19 cellular contexts compared by ENCODE assay signal in genomic region chr2:126754240-126755004, GRCh38.
A peak's percentile ranks its signal among the peaks of the same experiment; 100 is the strongest.
DNase-seq lines count a peak whose midpoint lies in the region; ATAC-seq and TF ChIP-seq lines count a peak whose summit lies in the region.
"Had no signal": no experiment of that assay in that cellular context is flagged by ENCODE, and none has a peak within 500 bp of the region (broad histone marks: within the 10 kb centered on the region; RNA-seq: fewer than 3 reads in every experiment).

No MANE protein-coding gene starts in this region.

- no peak for TF ChIP-seq EP300 in tibial nerve (IDR thresholded peaks at IDR 0.05)

- no peak overlapping the region for H3K4me3 ChIP-seq in CD4-positive, CD25-positive, alpha-beta regulatory T cell (ENCODE audit: low read depth, low read length)
- H3K4me3 ChIP-seq in CD4-positive, alpha-beta memory T cell (ENCODE audit: low read length in 2 of 2): no peak overlapping the region
- no peak overlapping the region for H3K4me3 ChIP-seq in naive thymus-derived CD4-positive, alpha-beta T cell (ENCODE audit: low read length)
- H3K4me3 ChIP-seq in tibial nerve (no peak overlapping the region), lower lobe of right lung (no peak overlapping the region)
- H3K4me3 ChIP-seq: GM23248 had no signal

- H3K9me3 ChIP-seq in CD4-positive, CD25-positive, alpha-beta regulatory T cell (ENCODE audit: control insufficient read depth in 2 of 2, low read length in 2 of 2): no peaks in the 10 kb centered on the region
- no peaks in the 10 kb centered on the region for H3K9me3 ChIP-seq in CD4-positive, alpha-beta memory T cell (ENCODE audit: control insufficient read depth in 1 of 2, low read length in 2 of 2)
- no peaks in the 10 kb centered on the region for H3K9me3 ChIP-seq in naive thymus-derived CD4-positive, alpha-beta T cell (ENCODE audit: control insufficient read depth in 2 of 3, low read length in 3 of 3)
- H3K9me3 ChIP-seq in tibial nerve (no peaks in the 10 kb centered on the region), lower lobe of right lung (no peaks in the 10 kb centered on the region)

- H3K4me1 ChIP-seq in CD4-positive, CD25-positive, alpha-beta regulatory T cell (ENCODE audit: control insufficient read depth, insufficient read depth, low read length, poor library complexity, severe bottlenecking): no peaks in the 10 kb centered on the region
- peaks cover 7% of the 10 kb centered on the region for H3K4me1 ChIP-seq in CD4-positive, alpha-beta memory T cell (ENCODE audit: insufficient read depth, low read length)
- no peaks in the 10 kb centered on the region for H3K4me1 ChIP-seq in naive thymus-derived CD4-positive, alpha-beta T cell (ENCODE audit: control insufficient read depth in 2 of 2, insufficient read depth in 2 of 2, low read length in 2 of 2)
- no peaks in the 10 kb centered on the region for H3K4me1 ChIP-seq in tibial nerve
- no peaks in the 10 kb centered on the region for H3K4me1 ChIP-seq in lower lobe of right lung

- H3K27me3 ChIP-seq in CD4-positive, CD25-positive, alpha-beta regulatory T cell (ENCODE audit: control insufficient read depth, insufficient read depth, low read length): no peaks in the 10 kb centered on the region
- no peaks in the 10 kb centered on the region for H3K27me3 ChIP-seq in CD4-positive, alpha-beta memory T cell (ENCODE audit: insufficient read depth, low read length)
- no peaks in the 10 kb centered on the region for H3K27me3 ChIP-seq in naive thymus-derived CD4-positive, alpha-beta T cell (ENCODE audit: control insufficient read depth in 2 of 2, insufficient read depth in 2 of 2, low read length in 2 of 2)
- H3K27me3 ChIP-seq in tibial nerve (no peaks in the 10 kb centered on the region), lower lobe of right lung (ENCODE audit: low read depth) (no peaks in the 10 kb centered on the region)

- H3K9me3 Mint-ChIP-seq in CD4-positive, CD25-positive, alpha-beta regulatory T cell: peaks cover 0 to 8% (median 3%) of the 10 kb centered on the region in 7 donors
- H3K9me3 Mint-ChIP-seq in CD4-positive, alpha-beta memory T cell: peaks cover 0 to 7% (median 0%) of the 10 kb centered on the region in 8 donors
- peaks cover 3% of the 10 kb centered on the region for H3K9me3 Mint-ChIP-seq in activated T-helper 17 cell treated with anti-CD3 and anti-CD28 coated beads, Interleukin-2, amount 50 U/mL, for 72 hours
- H3K9me3 Mint-ChIP-seq in naive thymus-derived CD4-positive, alpha-beta T cell: peaks cover 0 to 9% (median 4%) of the 10 kb centered on the region in 11 donors

- H3K36me3 Mint-ChIP-seq in CD4-positive, CD25-positive, alpha-beta regulatory T cell: peaks cover 5% of the 10 kb centered on the region
- no peaks in the 10 kb centered on the region for H3K36me3 Mint-ChIP-seq in CD4-positive, alpha-beta memory T cell
- H3K36me3 Mint-ChIP-seq in activated T-helper 17 cell treated with anti-CD3 and anti-CD28 coated beads, Interleukin-2, amount 50 U/mL, for 72 hours (ENCODE audit: low read depth): no peaks in the 10 kb centered on the region
- H3K36me3 Mint-ChIP-seq in naive thymus-derived CD4-positive, alpha-beta T cell: peaks cover 0 to 6% (median 4%) of the 10 kb centered on the region in 5 donors
- H3K36me3 Mint-ChIP-seq: CD14-positive monocyte had no signal

- no peak for TF ChIP-seq POLR2A in tibial nerve (IDR thresholded peaks at IDR 0.05)

- intact Hi-C loops in CD4-positive, alpha-beta memory T cell (cut with micrococcal nuclease): no loop called here
- intact Hi-C loops in naive thymus-derived CD4-positive, alpha-beta T cell (cut with micrococcal nuclease): no loop called here
- intact Hi-C loops in left colon (cut with DNase I, micrococcal nuclease): no loop called here
- intact Hi-C loops in lower lobe of right lung (cut with DNase I): no loop called here

- H3K4me1 Mint-ChIP-seq in CD4-positive, CD25-positive, alpha-beta regulatory T cell: peaks cover 0 to 11% (median 6%) of the 10 kb centered on the region in 4 donors
- H3K4me1 Mint-ChIP-seq in CD4-positive, alpha-beta memory T cell: peaks cover 6 to 19% (median 11%) of the 10 kb centered on the region in 4 donors
- H3K4me1 Mint-ChIP-seq in activated T-helper 17 cell treated with anti-CD3 and anti-CD28 coated beads, Interleukin-2, amount 50 U/mL, for 72 hours: peaks cover 10% of the 10 kb centered on the region
- peaks cover 10 to 34% (median 15%) of the 10 kb centered on the region in 7 donors for H3K4me1 Mint-ChIP-seq in naive thymus-derived CD4-positive, alpha-beta T cell

- no peaks in the 10 kb centered on the region for H3K36me3 ChIP-seq in CD4-positive, CD25-positive, alpha-beta regulatory T cell (ENCODE audit: control insufficient read depth, insufficient read depth, low read length)
- H3K36me3 ChIP-seq in CD4-positive, alpha-beta memory T cell (ENCODE audit: insufficient read depth, low read length): no peaks in the 10 kb centered on the region
- no peaks in the 10 kb centered on the region for H3K36me3 ChIP-seq in naive thymus-derived CD4-positive, alpha-beta T cell (ENCODE audit: control insufficient read depth in 2 of 3, insufficient read depth in 3 of 3, low read length in 3 of 3)
- H3K36me3 ChIP-seq in tibial nerve: no peaks in the 10 kb centered on the region
- no peaks in the 10 kb centered on the region for H3K36me3 ChIP-seq in lower lobe of right lung

- peaks cover 18% of the 10 kb centered on the region for H3K27me3 Mint-ChIP-seq in CD4-positive, CD25-positive, alpha-beta regulatory T cell
- no peaks in the 10 kb centered on the region for H3K27me3 Mint-ChIP-seq in CD4-positive, alpha-beta memory T cell
- no peaks in the 10 kb centered on the region for H3K27me3 Mint-ChIP-seq in activated T-helper 17 cell treated with anti-CD3 and anti-CD28 coated beads, Interleukin-2, amount 50 U/mL, for 72 hours
- H3K27me3 Mint-ChIP-seq in naive thymus-derived CD4-positive, alpha-beta T cell: peaks cover 0 to 12% (median 0%) of the 10 kb centered on the region in 5 donors

- no peak overlapping the region for H3K4me3 Mint-ChIP-seq in CD4-positive, CD25-positive, alpha-beta regulatory T cell
- no peak overlapping the region for H3K4me3 Mint-ChIP-seq in CD4-positive, alpha-beta memory T cell
- H3K4me3 Mint-ChIP-seq in activated T-helper 17 cell treated with anti-CD3 and anti-CD28 coated beads, Interleukin-2, amount 50 U/mL, for 72 hours: no peak overlapping the region
- H3K4me3 Mint-ChIP-seq in naive thymus-derived CD4-positive, alpha-beta T cell: no peak overlapping the region
- H3K4me3 Mint-ChIP-seq: CD14-positive monocyte had no signal

- DNase-seq in CD4-positive, CD25-positive, alpha-beta regulatory T cell: peak in 1 of 3 donors; percentile 17
- DNase-seq in CD4-positive, alpha-beta memory T cell: no peak
- peak in 1 of 9 donors; percentile 10 for DNase-seq in naive thymus-derived CD4-positive, alpha-beta T cell
- no peak for DNase-seq in tibial nerve (ENCODE audit: low spot score in 2 of 2)
- DNase-seq in left colon: no peak
- DNase-seq in lower lobe of right lung: no peak
- DNase-seq: ACHN, AML-193, DMS79, GM23248, NCI-H187, NCI-H2171, NCI-H446 treated with DMSO at 0.1 percent for 48 hours, OCI-M1, RPMI8226, SIG-M5 had no signal

- no peak for ATAC-seq in CD4-positive, CD25-positive, alpha-beta regulatory T cell (ENCODE audit: low read depth in 2 of 2)
- ATAC-seq in activated T-helper 17 cell treated with anti-CD3 and anti-CD28 coated beads, Interleukin-2, amount 50 U/mL, for 72 hours (replicated peaks): no peak
- peak; percentile 43 for ATAC-seq in naive thymus-derived CD4-positive, alpha-beta T cell
- ATAC-seq in GM21528 (IDR thresholded peaks at IDR 0.05; ENCODE audit: low FRiP score, unreplicated experiment): no peak
- ATAC-seq in left colon: no peak
- no peak for ATAC-seq in lower lobe of right lung

- POLR2A ChIA-PET in CD4-positive, alpha-beta memory T cell (lab: Charles Lee; ENCODE audit: partially characterized antibody): interaction anchor here (0.6 kb wide), 1 partner anchor 58 kb away, joined by 3 read pairs; no protein-coding TSS in a partner anchor
- POLR2A ChIA-PET in naive thymus-derived CD4-positive, alpha-beta T cell (lab: Charles Lee): no interaction called here

- 85 to 88% methylated on average over 5 of the region's 5 CpGs for WGBS in tibial nerve, 2 donors

- no peak for TF ChIP-seq CTCF in tibial nerve (IDR thresholded peaks at IDR 0.05)
- TF ChIP-seq CTCF in lower lobe of right lung (IDR thresholded peaks at IDR 0.05): no peak

- H3K27ac ChIP-seq in CD4-positive, CD25-positive, alpha-beta regulatory T cell (ENCODE audit: insufficient read depth, low read length, poor library complexity, severe bottlenecking): no peak overlapping the region
- no peak overlapping the region for H3K27ac ChIP-seq in CD4-positive, alpha-beta memory T cell (ENCODE audit: low read depth, low read length)
- no peak overlapping the region for H3K27ac ChIP-seq in naive thymus-derived CD4-positive, alpha-beta T cell (ENCODE audit: low read depth, low read length)
- H3K27ac ChIP-seq in tibial nerve (no peak overlapping the region), lower lobe of right lung (no peak overlapping the region)
- H3K27ac ChIP-seq: GM23248 had no signal

- peak overlapping the region in 2 of 3 donors; percentile 70 to 74 for H3K27ac Mint-ChIP-seq in CD4-positive, CD25-positive, alpha-beta regulatory T cell
- H3K27ac Mint-ChIP-seq in CD4-positive, alpha-beta memory T cell: peak overlapping the region in 6 of 7 donors; percentile 32 to 79 (median 69)
- H3K27ac Mint-ChIP-seq in activated T-helper 17 cell treated with anti-CD3 and anti-CD28 coated beads, Interleukin-2, amount 50 U/mL, for 72 hours: peak overlapping the region; percentile 54
- peak overlapping the region in 8 of 9 donors; percentile 19 to 43 (median 34) for H3K27ac Mint-ChIP-seq in naive thymus-derived CD4-positive, alpha-beta T cell

- CTCF ChIA-PET in CD4-positive, alpha-beta memory T cell (lab: Charles Lee; ENCODE audit: partially characterized antibody): interaction anchor here (1.2 kb wide), 1 partner anchor 226 kb away, joined by 4 read pairs; no protein-coding TSS in a partner anchor
- CTCF ChIA-PET in naive thymus-derived CD4-positive, alpha-beta T cell (lab: Charles Lee): no interaction called here
